27 cellular contexts compared by ENCODE assay signal in genomic region chr14:29444805-29445204, GRCh38.
A peak's percentile ranks its signal among the peaks of the same experiment; 100 is the strongest.
DNase-seq lines count a peak whose midpoint lies in the region; ATAC-seq and TF ChIP-seq lines count a peak whose summit lies in the region.
"Had no signal": no experiment of that assay in that cellular context is flagged by ENCODE, and none has a peak within 500 bp of the region (broad histone marks: within the 10 kb centered on the region; RNA-seq: fewer than 3 reads in every experiment).

No MANE protein-coding gene starts in this region.

- H3K36me3 Mint-ChIP-seq in activated CD8-positive, alpha-beta T cell treated with anti-CD3 and anti-CD28 coated beads, Interleukin-2, amount 10 ng/mL, durations not matched to agents 7 days and 5 days (ENCODE audit: low read depth) = no peaks in the 10 kb centered on the region
- H3K36me3 Mint-ChIP-seq: CD8-positive, alpha-beta T cell had no signal

- no peaks in the 10 kb centered on the region for H3K27me3 Mint-ChIP-seq in activated CD8-positive, alpha-beta T cell treated with anti-CD3 and anti-CD28 coated beads, Interleukin-2, amount 10 ng/mL, durations not matched to agents 7 days and 5 days (ENCODE audit: low read depth)
- H3K27me3 Mint-ChIP-seq: B cell had no signal

- no peak overlapping the region for H3K27ac Mint-ChIP-seq in activated CD8-positive, alpha-beta T cell treated with anti-CD3 and anti-CD28 coated beads, Interleukin-2, amount 10 ng/mL, durations not matched to agents 7 days and 5 days
- H3K27ac Mint-ChIP-seq: B cell; CD8-positive, alpha-beta T cell had no signal

- 0 out of 2 replicates have a peak, but pooled peaks cover 4% of the 10 kb centered on the region for H3K9me2 ChIP-seq in GM23248 (ENCODE audit: insufficient read depth)

- 0 out of 2 replicates have a peak overlapping the region, but pooled peaks have one; percentile 26 for H2AFZ ChIP-seq in GM23248
- H2AFZ ChIP-seq: PC-9 had no signal

- no peaks in the 10 kb centered on the region for H3K4me1 Mint-ChIP-seq in activated CD8-positive, alpha-beta T cell treated with anti-CD3 and anti-CD28 coated beads, Interleukin-2, amount 10 ng/mL, durations not matched to agents 7 days and 5 days (ENCODE audit: low read depth)
- H3K4me1 Mint-ChIP-seq: B cell had no signal

- no peaks in the 10 kb centered on the region for H4K20me1 ChIP-seq in GM23248 (ENCODE audit: insufficient read depth)

- no peaks in the 10 kb centered on the region for H3K9me3 ChIP-seq in GM23248 (ENCODE audit: low read depth)
- no peaks in the 10 kb centered on the region for H3K9me3 ChIP-seq in tibial artery
- H3K9me3 ChIP-seq: Caco-2 had no signal

- H3K4me2 ChIP-seq in GM23248 (ENCODE audit: unreplicated experiment) = no peak overlapping the region
- H3K4me2 ChIP-seq: PC-9 had no signal

- intact Hi-C loops in tibial artery (cut with DNase I; ENCODE audit: low total_unique reads) = no loop called here

- TF ChIP-seq CTCF in AG10803 (conservative IDR thresholded peaks at IDR 0.05; ENCODE audit: low read length) (no peak), cardiac fibroblast (IDR thresholded peaks at IDR 0.05; ENCODE audit: low read depth, low read length) (no peak), foreskin fibroblast (IDR thresholded peaks at IDR 0.05; ENCODE audit: low read depth, low read length) (no peak), tibial artery (IDR thresholded peaks at IDR 0.05) (no peak)

- in situ Hi-C loops in GM23248 (cut with MboI) = no loop called here

- no peak overlapping the region for H3K9ac ChIP-seq in GM23248

- WGBS in GM23248 (ENCODE audit: low coverage in 1 of 2, low lambda C conversion rate in 2 of 2, missing lambda C conversion rate in 2 of 2), 2 experiments = 50 to 61% methylated on average over 1 of the region's 1 CpG

- H3F3A ChIP-seq in GM23248 (ENCODE audit: insufficient read depth) = 0 out of 2 replicates have a peak, but pooled peaks cover 4% of the 10 kb centered on the region

- H3K4me1 ChIP-seq in GM23248 (ENCODE audit: insufficient read depth) (peaks cover 19% of the 10 kb centered on the region), tibial artery (no peaks in the 10 kb centered on the region)
- H3K4me1 ChIP-seq: Caco-2 had no signal

- no peak overlapping the region for H3K4me3 ChIP-seq in AG10803 (ENCODE audit: low read length)
- H3K4me3 ChIP-seq in GM23248 = no peak overlapping the region
- no peak overlapping the region for H3K4me3 ChIP-seq in cardiac fibroblast (replicated peaks in 1 of 2; ENCODE audit: low read depth in 2 of 2, low read length in 2 of 2)
- no peak overlapping the region for H3K4me3 ChIP-seq in foreskin fibroblast (ENCODE audit: low read depth in 1 of 2, low read length in 2 of 2)
- H3K4me3 ChIP-seq in tibial artery = no peak overlapping the region
- H3K4me3 ChIP-seq: K562, PC-9 had no signal

- H3K27ac ChIP-seq in GM23248 = no peak overlapping the region
- H3K27ac ChIP-seq in tibial artery = no peak overlapping the region
- H3K27ac ChIP-seq: C4-2B, PC-9 had no signal

- peaks cover 4% of the 10 kb centered on the region for H3K9me3 Mint-ChIP-seq in activated CD8-positive, alpha-beta T cell treated with anti-CD3 and anti-CD28 coated beads, Interleukin-2, amount 10 ng/mL, durations not matched to agents 7 days and 5 days (ENCODE audit: insufficient read depth)

- H3K27me3 ChIP-seq in GM23248 (replicated peaks; ENCODE audit: insufficient read depth) = no peaks in the 10 kb centered on the region
- H3K27me3 ChIP-seq in tibial artery = no peaks in the 10 kb centered on the region

- CTCF ChIA-PET in activated CD8-positive, alpha-beta T cell treated with anti-CD3 and anti-CD28 coated beads, Interleukin-2, amount 10 ng/mL, durations not matched to agents 7 days and 5 days (lab: Charles Lee) = no interaction called here

- no peaks in the 10 kb centered on the region for H3K36me3 ChIP-seq in GM23248 (ENCODE audit: low read depth)
- H3K36me3 ChIP-seq in tibial artery = no peaks in the 10 kb centered on the region

- DNase-seq in AG10803 (ENCODE audit: low read depth) (peak; percentile 30), GM23248 (peak; percentile 24), cardiac fibroblast (ENCODE audit: low read depth in 2 of 2) (peak; percentile 17 to 74), foreskin fibroblast (peak; percentile 75 to 82), NCI-H2107 treated with DMSO at 0.1 percent for 48 hours (lab: John Stamatoyannopoulos, UW; ENCODE audit: unreplicated experiment) (no peak), tibial artery (no peak)
- no peak for DNase-seq in activated CD8-positive, alpha-beta T cell treated with anti-CD3 and anti-CD28 coated beads, Interleukin-2, amount 10 ng/mL, durations not matched to agents 7 days and 5 days
- DNase-seq: Caco-2; CD8-positive, alpha-beta T cell; DMS79; EL; GDM1; Kasumi-1; NCI-H1092 treated with DMSO at 0.1 percent for 48 hours; NCI-H1436; NCI-H187; NCI-H2081 treated with DMSO at 0.1 percent for 48 hours; NCI-H2171 treated with DMSO at 0.1 percent for 48 hours; NCI-H345; NCI-H524 treated with DMSO at 0.1 percent for 48 hours; NCI-H774; PC-9; SHP77 had no signal

- no peak overlapping the region for H3K4me3 Mint-ChIP-seq in activated CD8-positive, alpha-beta T cell treated with anti-CD3 and anti-CD28 coated beads, Interleukin-2, amount 10 ng/mL, durations not matched to agents 7 days and 5 days
- H3K4me3 Mint-ChIP-seq: B cell; CD8-positive, alpha-beta T cell had no signal

- ATAC-seq in activated CD8-positive, alpha-beta T cell treated with anti-CD3 and anti-CD28 coated beads, Interleukin-2, amount 10 ng/mL, durations not matched to agents 7 days and 5 days = no peak
- ATAC-seq: CD8-positive, alpha-beta T cell; HepG2; K562 had no signal

- POLR2A ChIA-PET in activated CD8-positive, alpha-beta T cell treated with anti-CD3 and anti-CD28 coated beads, Interleukin-2, amount 10 ng/mL, durations not matched to agents 7 days and 5 days (lab: Charles Lee) = no interaction called here

- no peaks in the 10 kb centered on the region for H3K79me2 ChIP-seq in GM23248 (ENCODE audit: insufficient read depth)

Comparison
In these comparisons a context has a peak if more than half of its experiments do, and no peak if none do; other contexts are left out.
1. DNase-seq: peak in AG10803 (single experiment), GM23248 (single experiment), cardiac fibroblast (2 of 2) and foreskin fibroblast (2 of 2); none in activated CD8-positive, alpha-beta T cell treated with anti-CD3 and anti-CD28 coated beads, Interleukin-2, amount 10 ng/mL, durations not matched to agents 7 days and 5 days (single experiment), NCI-H2107 treated with DMSO at 0.1 percent for 48 hours (single experiment) and tibial artery (0 of 2).